ENCODE assay signal across 20 cellular contexts in genomic region chr3:20097015-20097414, GRCh38. TPM values are rescaled to one million over a fixed set of nuclear protein-coding genes. Genes with fewer than 3 reads are reported as not detected.
DNase-seq lines count a peak whose midpoint lies in the region; ATAC-seq, FAIRE-seq and TF ChIP-seq lines count a peak whose summit lies in the region.
"Had no signal": no experiment of that assay in that cellular context is flagged by ENCODE, and none has a peak within 500 bp of the region (broad histone marks: within the 10 kb centered on the region; RNA-seq: fewer than 3 reads in every experiment).

No MANE protein-coding gene starts in this region.

- no peak overlapping the region for H3K27ac Mint-ChIP-seq in CD4-positive, alpha-beta T cell
- H3K27ac Mint-ChIP-seq: activated CD4-positive, alpha-beta T cell treated with anti-CD3 and anti-CD28 coated beads, Interleukin-2, amount 10 ng/mL, durations not matched to agents 24 days and 14 days; activated naive CD4-positive, alpha-beta T cell treated with anti-CD3 and anti-CD28 coated beads, Interleukin-2, amount 50 U/mL, for 72 hours; nephron; stimulated activated naive B cell treated with anti-CD40 and anti-IgM and Interleukin-4, amounts not matched to agents 10 μg/mL and 1 μg/mL and 100 μg/mL, for 72 hours had no signal

- CTCF ChIA-PET in HepG2 (lab: Yijun Ruan, JAX; ENCODE audit: low intra/inter-chr PET ratio, low total read pairs), result no interaction called here
- CTCF ChIA-PET in CD4-positive, alpha-beta T cell (lab: Charles Lee), result no interaction called here

- no peak overlapping the region for H3K9ac ChIP-seq in liver (ENCODE audit: low read depth in 1 of 2, low read length in 2 of 2)
- no peak overlapping the region for H3K9ac ChIP-seq in HepG2 (ENCODE audit: insufficient read depth, low read depth, low read length)

- TF ChIP-seq RAD21 in liver (IDR thresholded peaks at IDR 0.05) (peak in 1 of 2 donors; percentile 40), HepG2 (CRISPR knock-in tag; IDR thresholded peaks at IDR 0.05) (no peak)

- WGBS in liver, result 35% methylated on average over 1 of the region's 1 CpG
- WGBS in HepG2 (ENCODE audit: low lambda C conversion rate), result 11% methylated on average over 1 of the region's 1 CpG
- 8% methylated on average over 1 of the region's 1 CpG for WGBS in right lobe of liver (ENCODE audit: insufficient coverage, low coverage, low lambda C conversion rate, missing lambda C conversion rate)
- 56 to 70% methylated on average over 1 of the region's 1 CpG for WGBS in upper lobe of left lung, 2 donors

- H2AFZ ChIP-seq in HepG2 (ENCODE audit: low read length), result no peak overlapping the region

- no TSS peak for BruUV-seq in HepG2 (replicated peaks; lab: Mats Ljungman, UMichigan)

- no peaks in the 10 kb centered on the region for H3K27me3 Mint-ChIP-seq in CD4-positive, alpha-beta T cell
- H3K27me3 Mint-ChIP-seq: activated CD4-positive, alpha-beta T cell treated with anti-CD3 and anti-CD28 coated beads, Interleukin-2, amount 10 ng/mL, durations not matched to agents 24 days and 14 days; stimulated activated naive B cell treated with anti-CD40 and anti-IgM and Interleukin-4, amounts not matched to agents 10 μg/mL and 1 μg/mL and 100 μg/mL, for 72 hours had no signal

- no peak overlapping the region for H3K4me3 Mint-ChIP-seq in CD4-positive, alpha-beta T cell
- H3K4me3 Mint-ChIP-seq: activated CD4-positive, alpha-beta T cell treated with anti-CD3 and anti-CD28 coated beads, Interleukin-2, amount 10 ng/mL, durations not matched to agents 24 days and 14 days; nephron; stimulated activated naive B cell treated with anti-CD40 and anti-IgM and Interleukin-4, amounts not matched to agents 10 μg/mL and 1 μg/mL and 100 μg/mL, for 72 hours had no signal

- TF ChIP-seq EP300 in HepG2 (IDR thresholded peaks at IDR 0.05; ENCODE audit: low read depth in 2 of 2, low read length in 2 of 2), result no peak
- no peak for TF ChIP-seq EP300 in HepG2 (CRISPR knock-in tag; IDR thresholded peaks at IDR 0.05; ENCODE audit: borderline replicate concordance)
- TF ChIP-seq EP300 in upper lobe of left lung (IDR thresholded peaks at IDR 0.05), result no peak

- H3K4me1 ChIP-seq in liver (ENCODE audit: control insufficient read depth in 4 of 4, insufficient read depth in 4 of 4, low read length in 3 of 4) (peaks cover 0 to 14% (median 4%) of the 10 kb centered on the region in 4 donors), HepG2 (ENCODE audit: insufficient read depth, low read length) (peaks cover 3% of the 10 kb centered on the region; the same call in 1 of the 2 replicates), right lobe of liver (peaks cover 0 to 21% (median 4%) of the 10 kb centered on the region in 4 donors), upper lobe of left lung (peaks cover 3 to 7% (median 6%) of the 10 kb centered on the region in 4 donors)

- H3K36me3 ChIP-seq in liver (ENCODE audit: control insufficient read depth in 4 of 4, insufficient read depth in 3 of 4, low read depth in 1 of 4, low read length in 3 of 4) (peaks cover 0 to 11% (median 1%) of the 10 kb centered on the region in 4 donors), HepG2 (replicated peaks in 1 of 2; ENCODE audit: control insufficient read depth in 1 of 2, insufficient read depth in 2 of 2, low read length in 2 of 2) (no peaks in the 10 kb centered on the region), right lobe of liver (no peaks in the 10 kb centered on the region), upper lobe of left lung (peaks cover 0 to 21% (median 3%) of the 10 kb centered on the region in 4 donors)
- H3K36me3 ChIP-seq: cardiac muscle cell had no signal

- H3K27me3 ChIP-seq in liver (ENCODE audit: control insufficient read depth in 4 of 4, insufficient read depth in 4 of 4, low read length in 3 of 4), result no peaks in the 10 kb centered on the region
- H3K27me3 ChIP-seq in HepG2 (ENCODE audit: control insufficient read depth in 1 of 2, insufficient read depth in 2 of 2, low read length in 2 of 2), result no peaks in the 10 kb centered on the region
- H3K27me3 ChIP-seq in right lobe of liver, result no peaks in the 10 kb centered on the region
- no peaks in the 10 kb centered on the region for H3K27me3 ChIP-seq in upper lobe of left lung
- H3K27me3 ChIP-seq in CD4-positive, alpha-beta T cell (ENCODE audit: control insufficient read depth, insufficient read depth, low read length), result no peaks in the 10 kb centered on the region
- H3K27me3 ChIP-seq: cardiac muscle cell had no signal

- ATAC-seq in HepG2, result no peak
- peak; percentile 94 to 96 (median 94) for ATAC-seq in right lobe of liver
- no peak for ATAC-seq in HG02870 (IDR thresholded peaks at IDR 0.05; ENCODE audit: unreplicated experiment)
- ATAC-seq in upper lobe of left lung (ENCODE audit: low FRiP score in 2 of 2), result no peak
- ATAC-seq in CD4-positive, alpha-beta T cell (ENCODE audit: poor library complexity), result no peak
- ATAC-seq: activated naive CD4-positive, alpha-beta T cell treated with anti-CD3 and anti-CD28 coated beads, Interleukin-2, amount 50 U/mL, for 72 hours; stimulated activated naive B cell treated with anti-CD40 and anti-IgM and Interleukin-4, amounts not matched to agents 10 μg/mL and 1 μg/mL and 100 μg/mL, for 72 hours had no signal

- no peak for DNase-seq in HepG2 (ENCODE audit: low spot score)
- DNase-seq in astrocyte of the spinal cord (ENCODE audit: low read depth, low spot score), result peak; percentile 36
- DNase-seq in right lobe of liver, result peak; percentile 40 to 82 (median 69)
- DNase-seq in upper lobe of left lung, result no peak
- no peak for DNase-seq in CD4-positive, alpha-beta T cell
- DNase-seq: activated CD4-positive, alpha-beta T cell treated with anti-CD3 and anti-CD28 coated beads, Interleukin-2, amount 10 ng/mL, durations not matched to agents 24 days and 14 days; DMS53; effector CD4-positive, alpha-beta T cell; kidney glomerular epithelial cell; mesendoderm; NCI-H2171 treated with DMSO at 0.1 percent for 48 hours; SHP77; stimulated activated naive B cell treated with anti-CD40 and anti-IgM and Interleukin-4, amounts not matched to agents 10 μg/mL and 1 μg/mL and 100 μg/mL, for 72 hours; T-helper 1 cell had no signal

- intact Hi-C loops in HepG2 (cut with micrococcal nuclease; ENCODE audit: unreplicated experiment), result no loop called here
- intact Hi-C loops in right lobe of liver (cut with DNase I), result no loop called here
- intact Hi-C loops in CD4-positive, alpha-beta T cell (cut with DNase I, micrococcal nuclease), result no loop called here

- no peak overlapping the region for H3K4me2 ChIP-seq in HepG2 (ENCODE audit: low read depth, low read length)

- H3K36me3 Mint-ChIP-seq in CD4-positive, alpha-beta T cell (ENCODE audit: low read depth), result peaks cover 88% of the 10 kb centered on the region

- no peaks in the 10 kb centered on the region for H4K20me1 ChIP-seq in HepG2 (ENCODE audit: insufficient read depth, low read length)

- in situ Hi-C loops in HepG2 (cut with HindIII; ENCODE audit: extremely low pct_ligation_motif_present, low pct_unique_long_range_greater_than_20kb), result no loop called here
- in situ Hi-C loops in astrocyte of the spinal cord (cut with HindIII; ENCODE audit: low sequenced_read_pairs), result no loop called here

- no peaks in the 10 kb centered on the region for H3K9me3 ChIP-seq in liver (ENCODE audit: control insufficient read depth in 4 of 4, low read length in 3 of 4)
- H3K9me3 ChIP-seq in HepG2 (ENCODE audit: low read length), result no peaks in the 10 kb centered on the region
- no peaks in the 10 kb centered on the region for H3K9me3 ChIP-seq in right lobe of liver
- no peaks in the 10 kb centered on the region for H3K9me3 ChIP-seq in upper lobe of left lung
- no peaks in the 10 kb centered on the region for H3K9me3 ChIP-seq in CD4-positive, alpha-beta T cell (ENCODE audit: control insufficient read depth, low read length)

- H3K9me3 Mint-ChIP-seq in CD4-positive, alpha-beta T cell, result no peaks in the 10 kb centered on the region
- H3K9me3 Mint-ChIP-seq: nephron; stimulated activated naive B cell treated with anti-CD40 and anti-IgM and Interleukin-4, amounts not matched to agents 10 μg/mL and 1 μg/mL and 100 μg/mL, for 72 hours had no signal

- H3K79me2 ChIP-seq in HepG2 (ENCODE audit: insufficient read depth, low read length), result no peaks in the 10 kb centered on the region

- TF ChIP-seq POLR2A in HepG2 (IDR thresholded peaks at IDR 0.05; ENCODE audit: insufficient read depth in 1 of 2, low read depth in 2 of 2, low read length in 2 of 2) (no peak), right lobe of liver (IDR thresholded peaks at IDR 0.05) (no peak), upper lobe of left lung (IDR thresholded peaks at IDR 0.05) (no peak)

- no peak for FAIRE-seq in HepG2 (lab: Jason Lieb, UNC)
- FAIRE-seq: H1 had no signal

- POLR2A ChIA-PET in HepG2 (lab: Yijun Ruan, JAX), result no interaction called here
- POLR2A ChIA-PET in CD4-positive, alpha-beta T cell (lab: Charles Lee), result interaction anchor here (0.7 to 1.1 kb wide), 2 partner anchors 16 to 58 kb away, joined by 3 read pairs; no protein-coding TSS in a partner anchor

- H3K4me1 Mint-ChIP-seq in CD4-positive, alpha-beta T cell (ENCODE audit: low read depth), result peaks cover 29% of the 10 kb centered on the region
- H3K4me1 Mint-ChIP-seq: nephron had no signal

- no peak overlapping the region for H3K4me3 ChIP-seq in liver (ENCODE audit: low read depth in 1 of 3, low read length in 3 of 3)
- no peak overlapping the region for H3K4me3 ChIP-seq in HepG2 (replicated peaks in 1 of 3; ENCODE audit: insufficient read depth in 1 of 3, low read depth in 2 of 3, low read length in 3 of 3)
- no peak overlapping the region for H3K4me3 ChIP-seq in astrocyte of the spinal cord (ENCODE audit: low read depth, low read length)
- no peak overlapping the region for H3K4me3 ChIP-seq in right lobe of liver
- no peak overlapping the region for H3K4me3 ChIP-seq in upper lobe of left lung
- H3K4me3 ChIP-seq: cardiac muscle cell had no signal

- H3K27ac ChIP-seq in liver (ENCODE audit: low read depth in 1 of 2, low read length in 2 of 2) (peak overlapping the region; percentile 19 to 25), HepG2 (ENCODE audit: extremely low read length, insufficient read depth, low read length) (no peak overlapping the region), right lobe of liver (peak overlapping the region; percentile 29 to 65 (median 39)), upper lobe of left lung (no peak overlapping the region)
- no peak overlapping the region for H3K27ac ChIP-seq in CD4-positive, alpha-beta T cell (ENCODE audit: low read depth, low read length)
- H3K27ac ChIP-seq: cardiac muscle cell had no signal

- TF ChIP-seq CTCF in liver (IDR thresholded peaks at IDR 0.05; ENCODE audit: low read depth, low read length, missing input control) (no peak), HepG2 (CRISPR knock-in tag; IDR thresholded peaks at IDR 0.05) (no peak), astrocyte of the spinal cord (IDR thresholded peaks at IDR 0.05; ENCODE audit: low read depth, low read length) (no peak), right lobe of liver (IDR thresholded peaks at IDR 0.05) (no peak), upper lobe of left lung (IDR thresholded peaks at IDR 0.05) (no peak)
- TF ChIP-seq CTCF in CD4-positive, alpha-beta T cell (IDR thresholded peaks at IDR 0.05), result no peak

RNA-seq across cellular contexts. Expression of gene KAT2B, which starts 56.8 kb away (rescaled TPM):
- total RNA-seq in liver (10 to 100 TPM; 20.6 to 58.5 TPM), HepG2 (2016; rRNA removed; fragmentation: Illumina TruSeq; extraction: Trizol) (0.97 and 1.00 TPM in 2 replicates), right lobe of liver (10 to 100 TPM; 25.6 to 35.7 (median 30.3) TPM), upper lobe of left lung (10 to 100 TPM; 19.3 to 58.9 (median 31.9) TPM)
- polyA plus RNA-seq in liver (10 to 100 TPM in 1 of 2 donors, 1 to 10 TPM in 1; 7.5 to 12.0 TPM), HepG2 (2011; rRNA removed) (1.4 and 1.7 TPM in 2 replicates)
- total RNA-seq in HepG2 (2016; cell fraction: cytosol; rRNA removed; fragmentation: Illumina TruSeq; extraction: Trizol; ENCODE audit: low read depth), result 0.09 and 0.30 TPM in 2 replicates
- total RNA-seq in HepG2 (2016; cell fraction: insoluble cytoplasmic fraction; rRNA removed; fragmentation: Illumina TruSeq; extraction: Trizol), result 1.5 and 2.1 TPM in 2 replicates
- total RNA-seq in HepG2 (2016; cell fraction: membrane; rRNA removed; fragmentation: Illumina TruSeq; extraction: Trizol), result 0.76 and 1.1 TPM in 2 replicates
- 2.9 and 3.8 TPM in 2 replicates for total RNA-seq in HepG2 (2016; cell fraction: nucleus; rRNA removed; fragmentation: Illumina TruSeq; extraction: Trizol)
- 0.52 and 0.92 TPM in 2 replicates for polyA plus RNA-seq in HepG2 (2011; cell fraction: cytosol; rRNA removed)
- polyA plus RNA-seq in HepG2 (2011; cell fraction: nucleus; rRNA removed), result 1.9 and 2.4 TPM in 2 replicates
- polyA plus RNA-seq in HepG2 (2012), result 1.3 and 1.7 TPM in 2 replicates
- polyA plus RNA-seq in HepG2 (2016; cell fraction: cytosol; fragmentation: Illumina TruSeq; extraction: Trizol; ENCODE audit: low read depth), result 0.16 and 0.21 TPM in 2 replicates
- polyA plus RNA-seq in HepG2 (2016; cell fraction: insoluble cytoplasmic fraction; fragmentation: Illumina TruSeq; extraction: Trizol; ENCODE audit: low read depth), result 1.2 and 1.7 TPM in 2 replicates
- 0.60 and 0.66 TPM in 2 replicates for polyA plus RNA-seq in HepG2 (2016; cell fraction: membrane; fragmentation: Illumina TruSeq; extraction: Trizol; ENCODE audit: low read depth)
- 2.6 and 3.1 TPM in 2 replicates for polyA plus RNA-seq in HepG2 (2016; cell fraction: nucleus; fragmentation: Illumina TruSeq; extraction: Trizol; ENCODE audit: insufficient read depth, low read depth)
- 1.3 and 6.1 TPM in 2 replicates for polyA minus RNA-seq in HepG2 (2011; rRNA and poly(A)+ RNA removed; ENCODE audit: low replicate concordance)
- polyA minus RNA-seq in HepG2 (2011; cell fraction: cytosol; rRNA and poly(A)+ RNA removed), result 1.7 and 2.0 TPM in 2 replicates
- polyA minus RNA-seq in HepG2 (2011; cell fraction: nucleus; rRNA and poly(A)+ RNA removed), result 3.2 and 4.8 TPM in 2 replicates
- 10 to 100 TPM; 50.9 to 54.4 TPM for total RNA-seq in CD4-positive, alpha-beta T cell

Comparison
In these comparisons a context has a peak if more than half of its experiments do, and no peak if none do; other contexts are left out.
1. H3K27ac ChIP-seq: peak in liver (2 of 2) and right lobe of liver (3 of 3); none in HepG2 (single experiment), upper lobe of left lung (0 of 4) and CD4-positive, alpha-beta T cell (single experiment).
2. ATAC-seq: peak in right lobe of liver (4 of 4); none in HepG2 (single experiment), HG02870 (single experiment), upper lobe of left lung (0 of 2) and CD4-positive, alpha-beta T cell (single experiment).
3. DNase-seq: peak in astrocyte of the spinal cord (single experiment) and right lobe of liver (3 of 3); none in HepG2 (single experiment), upper lobe of left lung (0 of 2) and CD4-positive, alpha-beta T cell (0 of 10).
4. RNA of gene KAT2B, which starts 56.8 kb away (total RNA-seq): 20.6 to 58.5 TPM in liver, 50.9 to 54.4 TPM in CD4-positive, alpha-beta T cell, 19.3 to 58.9 TPM in upper lobe of left lung and 25.6 to 35.7 TPM in right lobe of liver; 0.09 to 3.8 TPM in HepG2; every median in the first group is over 4 times any median in the second.